Comparison of ENCODE assay signal across 3 cellular contexts in the genomic region with DNA sequence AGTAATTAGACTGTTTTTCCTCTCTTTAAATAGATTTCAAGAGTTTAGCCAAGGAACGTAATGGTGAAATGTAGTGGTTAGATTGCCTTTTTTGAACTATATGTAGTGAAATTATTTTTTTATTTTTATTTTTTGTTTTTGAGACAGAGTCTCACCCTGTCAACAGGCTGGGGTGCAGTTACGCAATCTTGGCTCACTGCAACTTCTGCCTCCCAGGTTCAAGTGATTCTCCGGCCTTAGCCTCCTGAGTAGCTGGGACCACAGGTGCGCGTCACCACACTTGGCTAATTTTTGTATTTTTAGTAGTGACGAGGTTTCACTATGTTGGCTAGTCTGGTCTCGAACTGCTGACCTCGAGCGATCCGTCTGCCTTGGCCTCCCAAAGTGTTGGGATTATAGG.
TF ChIP-seq lines count a peak whose summit lies in the region.

No MANE protein-coding gene starts in this region.

TF ChIP-seq in A549, 52 proteins besides CTCF, POLR2A, EP300 and RAD21:
- TF ChIP-seq, protein P1, sequence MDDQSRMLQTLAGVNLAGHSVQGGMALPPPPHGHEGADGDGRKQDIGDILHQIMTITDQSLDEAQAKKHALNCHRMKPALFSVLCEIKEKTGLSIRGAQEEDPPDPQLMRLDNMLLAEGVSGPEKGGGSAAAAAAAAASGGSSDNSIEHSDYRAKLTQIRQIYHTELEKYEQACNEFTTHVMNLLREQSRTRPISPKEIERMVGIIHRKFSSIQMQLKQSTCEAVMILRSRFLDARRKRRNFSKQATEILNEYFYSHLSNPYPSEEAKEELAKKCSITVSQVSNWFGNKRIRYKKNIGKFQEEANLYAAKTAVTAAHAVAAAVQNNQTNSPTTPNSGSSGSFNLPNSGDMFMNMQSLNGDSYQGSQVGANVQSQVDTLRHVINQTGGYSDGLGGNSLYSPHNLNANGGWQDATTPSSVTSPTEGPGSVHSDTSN (IDR thresholded peaks at IDR 0.05): no peak
- TF ChIP-seq CEBPB (IDR thresholded peaks at IDR 0.05): peak; percentile 65 to 83; a peak in 3 of 4 replicates

TF ChIP-seq in IMR-90, 13 proteins besides CTCF, POLR2A, EP300 and RAD21:
- TF ChIP-seq RCOR1 (IDR thresholded peaks at IDR 0.05; ENCODE audit: insufficient replicate concordance, low read length) (no peak), CEBPB (IDR thresholded peaks at IDR 0.05; ENCODE audit: low read depth, low read length) (peak; percentile 67)

TF ChIP-seq in K562, 482 proteins besides CTCF, POLR2A, EP300 and RAD21:
- TF ChIP-seq CEBPG (CRISPR knock-in tag; IDR thresholded peaks at IDR 0.05) (no peak), CEBPG (tag; conservative IDR thresholded peaks at IDR 0.05 in 1 of 2, IDR thresholded peaks at IDR 0.05 in 1 of 2) (peak; percentile 60 to 77), SMARCC2 (IDR thresholded peaks at IDR 0.05; ENCODE audit: low read depth) (no peak), IFI16 (CRISPR knock-in tag; IDR thresholded peaks at IDR 0.05) (no peak), CSDE1 (IDR thresholded peaks at IDR 0.05) (no peak), KLF10 (CRISPR knock-in tag; IDR thresholded peaks at IDR 0.05) (no peak), SPI1 (IDR thresholded peaks at IDR 0.05; ENCODE audit: borderline replicate concordance, low read depth, low read length) (no peak), RBM34 (IDR thresholded peaks at IDR 0.05; ENCODE audit: borderline replicate concordance, insufficient read depth, low read length) (no peak), CEBPB (tag; IDR thresholded peaks at IDR 0.05) (peak; percentile 89), TRIM24 (IDR thresholded peaks at IDR 0.05) (0 out of 4 replicates have a peak, but pooled peaks of 1 of the 2 experiments have one; percentile 20), TAF7 (tag; IDR thresholded peaks at IDR 0.05) (no peak), ZNF561 (CRISPR knock-in tag; conservative IDR thresholded peaks at IDR 0.05) (no peak)
- TF ChIP-seq, protein P2, sequence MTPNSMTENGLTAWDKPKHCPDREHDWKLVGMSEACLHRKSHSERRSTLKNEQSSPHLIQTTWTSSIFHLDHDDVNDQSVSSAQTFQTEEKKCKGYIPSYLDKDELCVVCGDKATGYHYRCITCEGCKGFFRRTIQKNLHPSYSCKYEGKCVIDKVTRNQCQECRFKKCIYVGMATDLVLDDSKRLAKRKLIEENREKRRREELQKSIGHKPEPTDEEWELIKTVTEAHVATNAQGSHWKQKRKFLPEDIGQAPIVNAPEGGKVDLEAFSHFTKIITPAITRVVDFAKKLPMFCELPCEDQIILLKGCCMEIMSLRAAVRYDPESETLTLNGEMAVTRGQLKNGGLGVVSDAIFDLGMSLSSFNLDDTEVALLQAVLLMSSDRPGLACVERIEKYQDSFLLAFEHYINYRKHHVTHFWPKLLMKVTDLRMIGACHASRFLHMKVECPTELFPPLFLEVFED (CRISPR knock-in tag; conservative IDR thresholded peaks at IDR 0.05): no peak
